ENCODE assay signal across 29 cellular contexts in genomic region chr6:10368841-10369240, GRCh38. TPM values are rescaled to one million over a fixed set of nuclear protein-coding genes. Genes with fewer than 3 reads are reported as not detected.
DNase-seq lines count a peak whose midpoint lies in the region; ATAC-seq, FAIRE-seq and TF ChIP-seq lines count a peak whose summit lies in the region.
"Had no signal": no experiment of that assay in that cellular context is flagged by ENCODE, and none has a peak within 500 bp of the region (broad histone marks: within the 10 kb centered on the region; RNA-seq: fewer than 3 reads in every experiment).

No MANE protein-coding gene starts in this region.

- peaks cover 0 to 17% of the 10 kb centered on the region in 2 donors for H3K27me3 Mint-ChIP-seq in effector memory CD8-positive, alpha-beta T cell

- no peaks in the 10 kb centered on the region for H3K23me2 ChIP-seq in H1 (ENCODE audit: low read depth, low read length)

- peaks cover 0 to 2% of the 10 kb centered on the region in 2 donors for H3K9me3 Mint-ChIP-seq in effector memory CD8-positive, alpha-beta T cell

- H3K27ac ChIP-seq in SJSA1, result peak overlapping the region; percentile 84
- no peak overlapping the region for H3K27ac ChIP-seq in H1 (ENCODE audit: low read depth, low read length)
- no peak overlapping the region for H3K27ac ChIP-seq in upper lobe of left lung
- H3K27ac ChIP-seq: BLaER1 had no signal

- no peak overlapping the region for H3K4me2 ChIP-seq in H1 (ENCODE audit: insufficient read depth in 1 of 2, low read depth in 2 of 2, low read length in 2 of 2)
- H3K4me2 ChIP-seq: BLaER1 had no signal

- H3K36me3 ChIP-seq in SJSA1, result no peaks in the 10 kb centered on the region
- H3K36me3 ChIP-seq in H1 (ENCODE audit: control insufficient read depth in 2 of 4, insufficient read depth in 4 of 4, low read length in 3 of 4), result no peaks in the 10 kb centered on the region
- no peaks in the 10 kb centered on the region for H3K36me3 ChIP-seq in upper lobe of left lung
- H3K36me3 ChIP-seq: BE2C, BLaER1 had no signal

- H3K79me2 ChIP-seq in H1 (ENCODE audit: control insufficient read depth in 1 of 2, insufficient read depth in 2 of 2, low read length in 2 of 2), result no peaks in the 10 kb centered on the region

- H3K4me1 Mint-ChIP-seq in effector memory CD8-positive, alpha-beta T cell (ENCODE audit: low read depth in 2 of 2), result no peaks in the 10 kb centered on the region
- H3K4me1 Mint-ChIP-seq: CD14-positive monocyte; CD4-positive, alpha-beta memory T cell; CD4-positive, CD25-positive, alpha-beta regulatory T cell; CD8-positive, alpha-beta memory T cell had no signal

- H3K4ac ChIP-seq in H1 (replicated peaks; ENCODE audit: insufficient read length, low read depth, low read length), result no peak overlapping the region

- no peak overlapping the region for H3K4me3 ChIP-seq in SJSA1
- no peak overlapping the region for H3K4me3 ChIP-seq in H1 (ENCODE audit: extremely low read depth in 1 of 4, insufficient read depth in 2 of 4, low read depth in 3 of 4, low read length in 4 of 4)
- H3K4me3 ChIP-seq in upper lobe of left lung, result no peak overlapping the region
- H3K4me3 ChIP-seq: BLaER1, GM12878 had no signal

- H3K23ac ChIP-seq in H1 (ENCODE audit: insufficient read length), result no peak overlapping the region

- H2BK15ac ChIP-seq in H1 (ENCODE audit: low read length), result 0 out of 2 replicates have a peak overlapping the region, but pooled peaks have one; percentile 81

- no peak overlapping the region for H2AFZ ChIP-seq in H1 (ENCODE audit: low read length)

- peaks cover 7% of the 10 kb centered on the region; the same call in 1 of the 2 replicates for H3K9me3 ChIP-seq in SJSA1 (replicated peaks)
- no peaks in the 10 kb centered on the region for H3K9me3 ChIP-seq in H1 (ENCODE audit: insufficient read depth in 2 of 2, low read depth in 1 of 2, low read length in 1 of 2)
- H3K9me3 ChIP-seq in upper lobe of left lung, result no peaks in the 10 kb centered on the region
- H3K9me3 ChIP-seq: BE2C had no signal

- no peaks in the 10 kb centered on the region for H3K79me1 ChIP-seq in H1 (ENCODE audit: low read depth, low read length)

- no peak overlapping the region for H2BK5ac ChIP-seq in H1 (ENCODE audit: low read depth, low read length)

- no peak for TF ChIP-seq RAD21 in H1 (IDR thresholded peaks at IDR 0.05 in 1 of 2, conservative IDR thresholded peaks at IDR 0.05 in 1 of 2; ENCODE audit: low read depth in 2 of 2, low read length in 2 of 2)

- POLR2A ChIA-PET in H1 (lab: Charles Lee; ENCODE audit: partially characterized antibody), result no interaction called here

- H4K8ac ChIP-seq in H1 (ENCODE audit: extremely low read depth, insufficient read depth, low read length), result no peak overlapping the region

- H4K91ac ChIP-seq in H1 (replicated peaks; ENCODE audit: insufficient read length, low read length), result no peak overlapping the region

- no peak for DNase-seq in HTR-8/SVneo (ENCODE audit: insufficient read length, low spot score)
- DNase-seq in SJSA1 (ENCODE audit: low read depth in 1 of 2, low spot score in 2 of 2), result no peak
- no peak for DNase-seq in H1 (ENCODE audit: low read depth in 1 of 2, low spot score in 2 of 2)
- DNase-seq in islet precursor cell, result peak; percentile 18
- DNase-seq in UCSD-AML1 (lab: John Stamatoyannopoulos, UW; ENCODE audit: unreplicated experiment), result no peak
- DNase-seq in upper lobe of left lung, result no peak
- DNase-seq in NCI-H2227 treated with DMSO at 0.1 percent for 48 hours (lab: John Stamatoyannopoulos, UW), result no peak
- no peak for DNase-seq in effector memory CD8-positive, alpha-beta T cell
- DNase-seq: 8988T; ACHN; BE2C; C1 segment of cervical spinal cord; CD4-positive, alpha-beta memory T cell; CD4-positive, CD25-positive, alpha-beta regulatory T cell; CD8-positive, alpha-beta memory T cell; COR-L47; DMS 273 treated with DMSO at 0.1 percent for 48 hours; DMS153; DMS53; DMS79; DND-41; EL; GDM1 had no signal

- no peak overlapping the region for H2BK20ac ChIP-seq in H1 (ENCODE audit: low read length)

- no peak for ATAC-seq in upper lobe of left lung (ENCODE audit: low FRiP score in 2 of 2)
- no peak for ATAC-seq in effector memory CD8-positive, alpha-beta T cell (replicated peaks)
- ATAC-seq: GM12878 had no signal

- H2BK12ac ChIP-seq in H1 (ENCODE audit: low read depth, low read length), result no peak overlapping the region

- TF ChIP-seq CTCF in H1 (IDR thresholded peaks at IDR 0.05; ENCODE audit: control extremely low read depth in 1 of 3, insufficient read depth in 1 of 3, low read depth in 1 of 3, low read length in 3 of 3) (no peak), upper lobe of left lung (IDR thresholded peaks at IDR 0.05) (no peak)

- peak; percentile 49 for FAIRE-seq in HTR-8/SVneo (lab: Jason Lieb, UNC)
- FAIRE-seq in H1 (lab: Jason Lieb, UNC), result no peak
- FAIRE-seq: A204.1, GM12878, GM12892, GM18507 had no signal

- no peak for TF ChIP-seq EP300 in H1 (IDR thresholded peaks at IDR 0.05; ENCODE audit: borderline replicate concordance in 1 of 2, low read depth in 2 of 2, low read length in 2 of 2)
- TF ChIP-seq EP300 in upper lobe of left lung (IDR thresholded peaks at IDR 0.05), result no peak

- 90% methylated on average over 3 of the region's 3 CpGs; no CpG with 5 or more reads in 1 of the 2 experiments for WGBS in H1 (ENCODE audit: extremely low coverage in 1 of 2, insufficient coverage in 1 of 2, insufficient read length in 1 of 2, insufficient replicate concordance in 2 of 2, low coverage in 1 of 2, low lambda C conversion rate in 2 of 2, missing lambda C conversion rate in 1 of 2), 2 experiments
- 47 to 59% methylated on average over 3 of the region's 3 CpGs for WGBS in upper lobe of left lung, 2 donors

- no peak overlapping the region for H3K9ac ChIP-seq in H1 (replicated peaks in 1 of 4; ENCODE audit: extremely low read depth in 1 of 4, low read depth in 3 of 4, low read length in 3 of 4)
- H3K9ac ChIP-seq: BLaER1 had no signal

- H2BK120ac ChIP-seq in H1 (replicated peaks; ENCODE audit: low read depth, low read length), result no peak overlapping the region

- H3K18ac ChIP-seq in H1 (ENCODE audit: extremely low read depth, low read length), result no peak overlapping the region

- H4K20me1 ChIP-seq in H1 (replicated peaks in 1 of 2; ENCODE audit: control insufficient read depth in 1 of 2, insufficient read depth in 2 of 2, low read length in 2 of 2), result no peaks in the 10 kb centered on the region
- H4K20me1 ChIP-seq: BLaER1 had no signal

- no peak overlapping the region for H3K56ac ChIP-seq in H1 (replicated peaks; ENCODE audit: insufficient read length, low read depth, low read length)

- CTCF ChIA-PET in H1 (lab: Charles Lee; ENCODE audit: partially characterized antibody), result interaction anchor here (0.6 kb wide), 1 partner anchor 20 kb away, joined by 3 read pairs; no protein-coding TSS in a partner anchor

- H4K5ac ChIP-seq in H1 (ENCODE audit: insufficient read length, low read depth, low read length), result no peak overlapping the region

- H3K4me3 Mint-ChIP-seq in effector memory CD8-positive, alpha-beta T cell, result no peak overlapping the region
- H3K4me3 Mint-ChIP-seq: CD4-positive, alpha-beta memory T cell; CD4-positive, CD25-positive, alpha-beta regulatory T cell; CD8-positive, alpha-beta memory T cell had no signal

- H3K14ac ChIP-seq in H1 (ENCODE audit: insufficient read length), result no peak overlapping the region

- H3K36me3 Mint-ChIP-seq in effector memory CD8-positive, alpha-beta T cell (ENCODE audit: insufficient read depth), result no peaks in the 10 kb centered on the region
- H3K36me3 Mint-ChIP-seq: CD14-positive monocyte; CD4-positive, alpha-beta memory T cell; CD4-positive, CD25-positive, alpha-beta regulatory T cell; CD8-positive, alpha-beta memory T cell had no signal

- H3K4me1 ChIP-seq in SJSA1 (replicated peaks) (peaks cover 18% of the 10 kb centered on the region), H1 (replicated peaks in 1 of 4; ENCODE audit: control insufficient read depth in 3 of 4, insufficient read depth in 4 of 4, low read length in 3 of 4) (no peaks in the 10 kb centered on the region), upper lobe of left lung (no peaks in the 10 kb centered on the region)
- H3K4me1 ChIP-seq: BE2C, BLaER1 had no signal

- no peak overlapping the region for H2AK5ac ChIP-seq in H1 (ENCODE audit: low read depth, low read length)

- no peak for TF ChIP-seq POLR2A in H1 (IDR thresholded peaks at IDR 0.05; ENCODE audit: control extremely low read depth in 1 of 2, low read depth in 2 of 2, low read length in 2 of 2)
- no peak for TF ChIP-seq POLR2A in upper lobe of left lung (IDR thresholded peaks at IDR 0.05)

- no peak overlapping the region for H3K27ac Mint-ChIP-seq in effector memory CD8-positive, alpha-beta T cell
- H3K27ac Mint-ChIP-seq: CD4-positive, CD25-positive, alpha-beta regulatory T cell; CD8-positive, alpha-beta memory T cell had no signal

- H3K27me3 ChIP-seq in SJSA1 (replicated peaks) (no peaks in the 10 kb centered on the region), H1 (replicated peaks in 1 of 4; ENCODE audit: control insufficient read depth in 3 of 4, extremely low read depth in 1 of 4, insufficient read depth in 3 of 4, low read length in 3 of 4) (no peaks in the 10 kb centered on the region), upper lobe of left lung (no peaks in the 10 kb centered on the region)
- H3K27me3 ChIP-seq: BE2C, BLaER1 had no signal

TF ChIP-seq in H1, 55 proteins besides CTCF, POLR2A, EP300 and RAD21 (continues in another document):
- TF ChIP-seq SUZ12 (IDR thresholded peaks at IDR 0.05; ENCODE audit: low read length), result no peak
- TF ChIP-seq FOSL1 (IDR thresholded peaks at IDR 0.05; ENCODE audit: insufficient read depth, low read depth, low read length), result no peak
- TF ChIP-seq NRF1 (IDR thresholded peaks at IDR 0.05; ENCODE audit: low read depth, low read length), result no peak
- no peak for TF ChIP-seq GTF2F1 (IDR thresholded peaks at IDR 0.05; ENCODE audit: borderline replicate concordance, low read depth, low read length)
- no peak for TF ChIP-seq CTBP2 (IDR thresholded peaks at IDR 0.05; ENCODE audit: borderline replicate concordance, insufficient read depth, insufficient read length, low read length)

RNA-seq across cellular contexts. Expression of gene TFAP2A, which starts 46.0 kb away (rescaled TPM):
- 5.8 and 10.2 TPM in 2 replicates for total RNA-seq in SJSA1 (2014; rRNA removed; shearing (Covaris generic))
- 0.10 TPM in 1 of 2 replicates, not detected in the other for total RNA-seq in H1 (2021; fragmentation: NEBNext Ultra II Directional; extraction: Animal tissue kit (Norgen Biotek cat#: 25700))
- 0.23 and 0.24 TPM in 2 replicates for polyA plus RNA-seq in H1 (2011; rRNA removed)
- 0.12 TPM for polyA plus RNA-seq in H1 (2011; cell fraction: cytosol; rRNA removed)
- 0.24 TPM for polyA plus RNA-seq in H1 (2011; cell fraction: nucleus; rRNA removed)
- 0.25 to 0.49 TPM (median 0.33 TPM) in 4 replicates for polyA plus RNA-seq in H1 (2012, experiment 1 of 2)
- polyA plus RNA-seq in H1 (2012, experiment 2 of 2), result 0.30 TPM
- polyA plus RNA-seq in H1 (2013, experiment 1 of 2), result 0.08 TPM
- polyA plus RNA-seq in H1 (2013, experiment 2 of 2), result 0.07 TPM
- 0.41 TPM in 1 of 2 replicates, not detected in the other for polyA minus RNA-seq in H1 (2011; rRNA and poly(A)+ RNA removed)
- polyA minus RNA-seq in H1 (2011; cell fraction: cytosol; rRNA and poly(A)+ RNA removed), result 2.3 TPM
- 1.1 TPM for polyA minus RNA-seq in H1 (2011; cell fraction: nucleus; rRNA and poly(A)+ RNA removed)
- 1 to 10 TPM in 4 of 6 donors, under 1 TPM in 1, not detected in 1; 0.69 to 7.8 (median 1.1) TPM for total RNA-seq in upper lobe of left lung
- total RNA-seq: CD4-positive, alpha-beta memory T cell; CD4-positive, CD25-positive, alpha-beta regulatory T cell; CD8-positive, alpha-beta memory T cell had no signal
- polyA plus RNA-seq: CD14-positive monocyte; CD4-positive, alpha-beta memory T cell; CD4-positive, CD25-positive, alpha-beta regulatory T cell; CD8-positive, alpha-beta memory T cell had no signal
